ENCODE assay signal across 8 cellular contexts in the genomic region with DNA sequence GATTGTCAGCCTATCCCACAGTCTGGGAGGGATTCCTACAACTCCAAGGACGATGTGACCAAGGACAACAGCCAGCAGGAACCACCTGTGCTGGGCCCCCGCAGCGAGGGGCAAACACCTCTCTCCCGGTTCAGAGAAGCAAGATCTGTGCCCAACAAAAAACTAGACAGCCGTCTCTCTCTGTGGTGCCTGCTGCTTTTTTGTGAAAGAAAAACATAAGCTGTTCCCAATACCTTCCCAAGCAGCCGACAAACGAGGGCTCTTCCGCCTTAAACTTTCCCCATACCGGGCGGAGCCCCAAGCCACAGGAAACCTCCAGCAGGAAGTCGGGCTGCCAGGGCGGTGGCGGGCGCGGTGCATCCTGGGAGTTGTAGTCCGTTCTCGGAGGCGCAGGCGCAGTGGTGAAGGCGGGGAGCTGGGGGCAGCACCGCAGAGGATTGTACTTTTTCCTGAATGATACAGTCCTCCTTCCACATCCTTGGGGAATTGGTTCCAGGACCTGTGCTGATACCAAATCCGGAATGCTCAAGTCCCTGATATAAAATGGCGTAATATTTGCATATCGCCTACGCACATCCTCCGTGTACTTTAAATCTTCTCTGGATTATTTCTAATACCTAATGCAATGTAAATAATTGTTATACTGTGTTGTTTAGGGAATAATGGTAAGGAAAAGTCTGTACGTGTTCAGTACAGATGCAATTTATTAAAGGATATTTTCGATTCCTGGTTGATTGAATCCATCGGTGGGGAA.
DNase-seq lines count a peak whose midpoint lies in the region; TF ChIP-seq lines count a peak whose summit lies in the region.

No MANE protein-coding gene starts in this region.

- peaks cover 21% of the 10 kb centered on the region in 2 experiments for H3K4me1 Mint-ChIP-seq in H9
- peaks cover 41% of the 10 kb centered on the region for H3K4me1 Mint-ChIP-seq in nephron progenitor cell
- H3K4me1 Mint-ChIP-seq in stimulated activated naive CD8-positive, alpha-beta T cell treated with anti-CD3 and anti-CD28 coated beads, Interleukin-15, Interleukin-2, amounts not matched to agents 100 ng/mL and 50 ng/mL, for 24 hours (ENCODE audit: low read depth) = peaks cover 54% of the 10 kb centered on the region

- H3K18ac ChIP-seq in H9 (ENCODE audit: insufficient read length, low read depth, low read length) = no peak overlapping the region

- no peak overlapping the region for H2AFZ ChIP-seq in H9 (ENCODE audit: low read length)

- H3K27me3 ChIP-seq in H9 (ENCODE audit: insufficient read depth, low read length) = no peaks in the 10 kb centered on the region
- H3K27me3 ChIP-seq in MG63 = no peaks in the 10 kb centered on the region

- no peak overlapping the region for H2BK15ac ChIP-seq in H9 (ENCODE audit: low read depth, low read length)

- H3K9me3 Mint-ChIP-seq in H9 (no peaks in the 10 kb centered on the region), nephron progenitor cell (peaks cover 6% of the 10 kb centered on the region)
- H3K9me3 Mint-ChIP-seq in stimulated activated naive CD8-positive, alpha-beta T cell treated with anti-CD3 and anti-CD28 coated beads, Interleukin-15, Interleukin-2, amounts not matched to agents 100 ng/mL and 50 ng/mL, for 24 hours = no peaks in the 10 kb centered on the region

- H3K4me1 ChIP-seq in H9 (ENCODE audit: insufficient read depth, low read length) = no peaks in the 10 kb centered on the region

- no peaks in the 10 kb centered on the region for H4K20me1 ChIP-seq in H9 (ENCODE audit: control insufficient read depth, insufficient read depth, insufficient read length)

- no peak overlapping the region for H4K5ac ChIP-seq in H9 (ENCODE audit: insufficient read length, low read depth, low read length)

- no peak overlapping the region for H3K4ac ChIP-seq in H9 (ENCODE audit: low read depth, low read length)

- peaks cover 0 to 2% (median 0%) of the 10 kb centered on the region in 3 experiments; a peak in 2 of 7 replicates for H3K36me3 Mint-ChIP-seq in H9 (ENCODE audit: insufficient read depth in 1 of 3, low read depth in 3 of 3)
- H3K36me3 Mint-ChIP-seq in nephron progenitor cell (ENCODE audit: low read depth) = peaks cover 5% of the 10 kb centered on the region
- no peaks in the 10 kb centered on the region for H3K36me3 Mint-ChIP-seq in stimulated activated naive CD8-positive, alpha-beta T cell treated with anti-CD3 and anti-CD28 coated beads, Interleukin-15, Interleukin-2, amounts not matched to agents 100 ng/mL and 50 ng/mL, for 24 hours (ENCODE audit: low read depth)

- no peak overlapping the region for H2AK5ac ChIP-seq in H9 (ENCODE audit: insufficient read length, low read length)

- H3T11ph ChIP-seq in H9 (ENCODE audit: low read length) = no peak overlapping the region

- DNase-seq in ELR (ENCODE audit: low read depth) (peak; percentile 93), H9 (peak; percentile 96), MG63 (peak; percentile 93), SHP77 (lab: John Stamatoyannopoulos, UW) (peak; percentile 65 to 76), activated gamma-delta T cell (lab: John Stamatoyannopoulos, UW) (peak; percentile 81), fibroblast of villous mesenchyme (ENCODE audit: low read depth) (peak; percentile 96), nephron progenitor cell (peak; percentile 99)

- H3K4me3 Mint-ChIP-seq in H9 (peak overlapping the region; percentile 90), nephron progenitor cell (peak overlapping the region; percentile 94)
- H3K4me3 Mint-ChIP-seq in stimulated activated naive CD8-positive, alpha-beta T cell treated with anti-CD3 and anti-CD28 coated beads, Interleukin-15, Interleukin-2, amounts not matched to agents 100 ng/mL and 50 ng/mL, for 24 hours = peak overlapping the region; percentile 93

- peak overlapping the region; percentile 51; the same call in 1 of the 2 replicates for H3K14ac ChIP-seq in H9 (ENCODE audit: insufficient read depth, low read length)

- H2BK120ac ChIP-seq in H9 (ENCODE audit: low read depth, low read length, poor library complexity, severe bottlenecking) = no peak overlapping the region

- H3K27me3 Mint-ChIP-seq in H9 (ENCODE audit: low read depth) (no peaks in the 10 kb centered on the region), nephron progenitor cell (ENCODE audit: low read depth, poor library complexity) (peaks cover 4% of the 10 kb centered on the region)
- no peaks in the 10 kb centered on the region for H3K27me3 Mint-ChIP-seq in stimulated activated naive CD8-positive, alpha-beta T cell treated with anti-CD3 and anti-CD28 coated beads, Interleukin-15, Interleukin-2, amounts not matched to agents 100 ng/mL and 50 ng/mL, for 24 hours

- peak overlapping the region; percentile 88 for H3K4me2 ChIP-seq in H9 (ENCODE audit: insufficient read depth, insufficient read length, low read length)

- no peak overlapping the region for H3K27ac ChIP-seq in H9 (ENCODE audit: insufficient read length, low read depth, low read length)

- H3K4me3 ChIP-seq in MG63 (peak overlapping the region; percentile 73), fibroblast of villous mesenchyme (ENCODE audit: low read depth, low read length) (peak overlapping the region; percentile 82)

- H4K91ac ChIP-seq in H9 (ENCODE audit: insufficient read length, low read depth, low read length) = no peak overlapping the region

- no peaks in the 10 kb centered on the region for H3K79me1 ChIP-seq in H9 (ENCODE audit: insufficient read depth, low read depth, low read length, poor library complexity, severe bottlenecking)

- H3K9me3 ChIP-seq in H9 (ENCODE audit: control insufficient read depth, low read depth, low read length) = no peaks in the 10 kb centered on the region
- H3K9me3 ChIP-seq in MG63 = no peaks in the 10 kb centered on the region

- H3K27ac Mint-ChIP-seq in H9 (peak overlapping the region; percentile 88 to 97 (median 96)), nephron progenitor cell (peak overlapping the region; percentile 94)
- peak overlapping the region; percentile 93 for H3K27ac Mint-ChIP-seq in stimulated activated naive CD8-positive, alpha-beta T cell treated with anti-CD3 and anti-CD28 coated beads, Interleukin-15, Interleukin-2, amounts not matched to agents 100 ng/mL and 50 ng/mL, for 24 hours

- H3K56ac ChIP-seq in H9 (ENCODE audit: insufficient read length, low read depth, low read length) = no peak overlapping the region

- peak overlapping the region; percentile 85 for H3K9ac ChIP-seq in H9 (ENCODE audit: extremely low read depth, insufficient read length, low read length)

- H3K23ac ChIP-seq in H9 (ENCODE audit: insufficient read length, low read depth, low read length) = no peak overlapping the region

- peaks cover 4% of the 10 kb centered on the region for H3K23me2 ChIP-seq in H9 (ENCODE audit: insufficient read length, low read depth, low read length, poor library complexity, severe bottlenecking)

- H2BK5ac ChIP-seq in H9 (ENCODE audit: insufficient read length, low read length) = no peak overlapping the region

- no peak overlapping the region for H2BK12ac ChIP-seq in H9 (ENCODE audit: insufficient read length, low read depth, low read length)

- H3K79me2 ChIP-seq in H9 (ENCODE audit: insufficient read depth, low read length) = no peaks in the 10 kb centered on the region

- no peaks in the 10 kb centered on the region for H3K36me3 ChIP-seq in MG63

- H2BK20ac ChIP-seq in H9 (ENCODE audit: low read depth, low read length, poor library complexity, severe bottlenecking) = no peak overlapping the region

- no peak overlapping the region for H4K8ac ChIP-seq in H9 (replicated peaks; ENCODE audit: insufficient read length, low read depth, low read length)

- no peak for TF ChIP-seq CTCF in H9 (conservative IDR thresholded peaks at IDR 0.05)
- no peak for TF ChIP-seq CTCF in fibroblast of villous mesenchyme (IDR thresholded peaks at IDR 0.05; ENCODE audit: insufficient read depth, low read depth, low read length)
- TF ChIP-seq CTCF in nephron progenitor cell (IDR thresholded peaks at IDR 0.05) = no peak

- no CpG with 5 or more reads among the region's 29 CpGs for WGBS in H9 (ENCODE audit: extremely low coverage, insufficient read length, low lambda C conversion rate)
